9 cellular contexts compared by ENCODE assay signal in genomic region chr1:192951961-192952460, GRCh38.
A peak's percentile ranks its signal among the peaks of the same experiment; 100 is the strongest.
DNase-seq lines count a peak whose midpoint lies in the region; ATAC-seq and TF ChIP-seq lines count a peak whose summit lies in the region.
"Had no signal": no experiment of that assay in that cellular context is flagged by ENCODE, and none has a peak within 500 bp of the region (broad histone marks: within the 10 kb centered on the region; RNA-seq: fewer than 3 reads in every experiment).

No MANE protein-coding gene starts in this region.

- peak overlapping the region; percentile 35 for H3K27ac Mint-ChIP-seq in chondrocyte (ENCODE audit: unreplicated experiment)
- H3K27ac Mint-ChIP-seq in CD4-positive, alpha-beta memory T cell, result no peak overlapping the region

- no peaks in the 10 kb centered on the region for H3K9me3 ChIP-seq in DOHH2 (ENCODE audit: control insufficient read depth, insufficient read depth, low read length)
- H3K9me3 ChIP-seq in CD4-positive, alpha-beta memory T cell (ENCODE audit: control insufficient read depth in 1 of 2, low read length in 2 of 2), result no peaks in the 10 kb centered on the region

- H3K79me2 ChIP-seq in DOHH2 (ENCODE audit: control insufficient read depth, low read length), result no peaks in the 10 kb centered on the region

- no peak overlapping the region for H3K4me3 ChIP-seq in DOHH2 (ENCODE audit: low read length)
- no peak overlapping the region for H3K4me3 ChIP-seq in CD4-positive, alpha-beta memory T cell (ENCODE audit: low read length in 2 of 2)
- H3K4me3 ChIP-seq: dorsolateral prefrontal cortex had no signal

- no peaks in the 10 kb centered on the region for H3K36me3 Mint-ChIP-seq in chondrocyte (ENCODE audit: low read depth)
- H3K36me3 Mint-ChIP-seq in CD4-positive, alpha-beta memory T cell, result peaks cover 2 to 21% of the 10 kb centered on the region in 2 donors

- 0 out of 2 replicates have a peak overlapping the region, but pooled peaks have one; percentile 5 for H3K4me2 ChIP-seq in DOHH2 (ENCODE audit: low read length)

- TF ChIP-seq CTCF in DOHH2 (IDR thresholded peaks at IDR 0.05; ENCODE audit: low read depth, low read length, poor library complexity, severe bottlenecking) (no peak), chondrocyte (IDR thresholded peaks at IDR 0.05) (no peak)

- no peaks in the 10 kb centered on the region for H3K36me3 ChIP-seq in DOHH2 (ENCODE audit: control insufficient read depth, low read length)
- H3K36me3 ChIP-seq in CD4-positive, alpha-beta memory T cell (ENCODE audit: insufficient read depth, low read length), result no peaks in the 10 kb centered on the region

- CTCF ChIA-PET in CD4-positive, alpha-beta memory T cell (lab: Charles Lee; ENCODE audit: partially characterized antibody), result no interaction called here

- H3K9me2 ChIP-seq in DOHH2 (replicated peaks; ENCODE audit: control insufficient read depth, low read length), result no peaks in the 10 kb centered on the region

- H3K9me3 Mint-ChIP-seq in chondrocyte (ENCODE audit: low read depth), result no peaks in the 10 kb centered on the region
- no peaks in the 10 kb centered on the region for H3K9me3 Mint-ChIP-seq in CD4-positive, alpha-beta memory T cell

- H3K27me3 ChIP-seq in DOHH2 (ENCODE audit: control insufficient read depth, low read length), result no peaks in the 10 kb centered on the region
- H3K27me3 ChIP-seq in CD4-positive, alpha-beta memory T cell (ENCODE audit: insufficient read depth, low read length), result no peaks in the 10 kb centered on the region
- H3K27me3 ChIP-seq: dorsolateral prefrontal cortex had no signal

- POLR2A ChIA-PET in CD4-positive, alpha-beta memory T cell (lab: Charles Lee; ENCODE audit: partially characterized antibody), result no interaction called here

- H4K20me1 ChIP-seq in DOHH2 (ENCODE audit: control insufficient read depth, insufficient read depth, low read depth, low read length), result no peaks in the 10 kb centered on the region

- H3K4me1 ChIP-seq in DOHH2 (ENCODE audit: control insufficient read depth, low read length), result peaks cover 9% of the 10 kb centered on the region
- H3K4me1 ChIP-seq in CD4-positive, alpha-beta memory T cell (ENCODE audit: insufficient read depth, low read length), result no peaks in the 10 kb centered on the region

- ATAC-seq in GM19463 (IDR thresholded peaks at IDR 0.05; ENCODE audit: unreplicated experiment), result peak; percentile 78
- peak; percentile 70 for ATAC-seq in HG03457 (IDR thresholded peaks at IDR 0.05; ENCODE audit: unreplicated experiment)

- peaks cover 22% of the 10 kb centered on the region for H3K4me1 Mint-ChIP-seq in chondrocyte (ENCODE audit: low read depth)
- no peaks in the 10 kb centered on the region for H3K4me1 Mint-ChIP-seq in CD4-positive, alpha-beta memory T cell

- intact Hi-C loops in CD4-positive, alpha-beta memory T cell (cut with micrococcal nuclease), result no loop called here

- DNase-seq in chondrocyte (ENCODE audit: low spot score) (no peak), smooth muscle cell of the brain vasculature (ENCODE audit: low read depth, low spot score) (peak; percentile 56), NCI-H2107 (lab: John Stamatoyannopoulos, UW) (no peak), superior temporal gyrus (ENCODE audit: extremely low spot score) (no peak)
- no peak for DNase-seq in CD4-positive, alpha-beta memory T cell

- no peaks in the 10 kb centered on the region for H3F3A ChIP-seq in DOHH2 (ENCODE audit: control insufficient read depth, insufficient read depth)

- H3K4me3 Mint-ChIP-seq in chondrocyte (ENCODE audit: unreplicated experiment), result no peak overlapping the region
- H3K4me3 Mint-ChIP-seq in CD4-positive, alpha-beta memory T cell, result no peak overlapping the region

- H3K27ac ChIP-seq in DOHH2 (ENCODE audit: low read depth, low read length), result no peak overlapping the region
- no peak overlapping the region for H3K27ac ChIP-seq in CD4-positive, alpha-beta memory T cell (ENCODE audit: low read depth, low read length)

- H3K27me3 Mint-ChIP-seq in chondrocyte (ENCODE audit: low read depth), result no peaks in the 10 kb centered on the region
- H3K27me3 Mint-ChIP-seq in CD4-positive, alpha-beta memory T cell, result no peaks in the 10 kb centered on the region
